In genomic region chr10:73763343-73763742, GRCh38 we compare ENCODE assay signal across 21 cellular contexts. TPM values are rescaled to one million over a fixed set of nuclear protein-coding genes. Genes with fewer than 3 reads are reported as not detected.
DNase-seq lines count a peak whose midpoint lies in the region; ATAC-seq and TF ChIP-seq lines count a peak whose summit lies in the region.
"Had no signal": no experiment of that assay in that cellular context is flagged by ENCODE, and none has a peak within 500 bp of the region (broad histone marks: within the 10 kb centered on the region; RNA-seq: fewer than 3 reads in every experiment).

No MANE protein-coding gene starts in this region.

- no peak overlapping the region for H3K4me3 Mint-ChIP-seq in activated CD4-positive, alpha-beta T cell treated with anti-CD3 and anti-CD28 coated beads for 36 hours
- no peak overlapping the region for H3K4me3 Mint-ChIP-seq in activated CD4-positive, alpha-beta T cell treated with anti-CD3 and anti-CD28 coated beads, Interleukin-2, amount 10 ng/mL, durations not matched to agents 7 days and 5 days
- H3K4me3 Mint-ChIP-seq in activated T-helper 17 cell treated with anti-CD3 and anti-CD28 coated beads, Interleukin-2, amount 50 U/mL, for 72 hours = peak overlapping the region; percentile 49
- H3K4me3 Mint-ChIP-seq in naive thymus-derived CD4-positive, alpha-beta T cell = no peak overlapping the region

- peak; percentile 27 for DNase-seq in activated CD4-positive, alpha-beta T cell treated with anti-CD3 and anti-CD28 coated beads for 36 hours
- DNase-seq in activated CD4-positive, alpha-beta T cell treated with anti-CD3 and anti-CD28 coated beads, Interleukin-2, amount 10 ng/mL, durations not matched to agents 7 days and 5 days = no peak
- DNase-seq in HCT116 (ENCODE audit: low read depth, low spot score) (no peak), foreskin melanocyte (no peak), hepatocyte (ENCODE audit: low spot score) (no peak)
- DNase-seq in naive thymus-derived CD4-positive, alpha-beta T cell = peak in 1 of 9 donors; percentile 27
- DNase-seq: activated CD4-positive, CD25-positive, alpha-beta regulatory T cell treated with anti-CD3 and anti-CD28 coated beads, Interleukin-2, amount 50 U/mL, for 72 hours; amniotic stem cell; BE2C; cerebellar nuclear complex; DMS153; left cardiac atrium; NCI-H1092; NCI-H2107; NCI-H524 treated with DMSO at 0.1 percent for 48 hours; SIG-M5; stimulated activated CD4-positive, alpha-beta T cell treated with anti-CD3 and anti-CD28 coated beads, Interleukin-4, amount 100 ng/mL, for 24 hours; T-helper 9 cell had no signal

- no TSS peak for BruUV-seq in HCT116 (replicated peaks; lab: Mats Ljungman, UMichigan)

- no peaks in the 10 kb centered on the region for H3K27me3 Mint-ChIP-seq in activated CD4-positive, alpha-beta T cell treated with anti-CD3 and anti-CD28 coated beads for 36 hours
- no peaks in the 10 kb centered on the region for H3K27me3 Mint-ChIP-seq in activated CD4-positive, alpha-beta T cell treated with anti-CD3 and anti-CD28 coated beads, Interleukin-2, amount 10 ng/mL, durations not matched to agents 7 days and 5 days
- no peaks in the 10 kb centered on the region for H3K27me3 Mint-ChIP-seq in activated T-helper 17 cell treated with anti-CD3 and anti-CD28 coated beads, Interleukin-2, amount 50 U/mL, for 72 hours
- no peaks in the 10 kb centered on the region for H3K27me3 Mint-ChIP-seq in naive thymus-derived CD4-positive, alpha-beta T cell

- TF ChIP-seq POLR2A in HCT116 (IDR thresholded peaks at IDR 0.05; ENCODE audit: borderline replicate concordance, extremely low read depth, insufficient read depth, insufficient read length) = no peak

- H3K27ac Mint-ChIP-seq in activated CD4-positive, alpha-beta T cell treated with anti-CD3 and anti-CD28 coated beads for 36 hours = peak overlapping the region; percentile 81
- H3K27ac Mint-ChIP-seq in activated CD4-positive, alpha-beta T cell treated with anti-CD3 and anti-CD28 coated beads, Interleukin-2, amount 10 ng/mL, durations not matched to agents 7 days and 5 days = no peak overlapping the region
- H3K27ac Mint-ChIP-seq in activated T-helper 17 cell treated with anti-CD3 and anti-CD28 coated beads, Interleukin-2, amount 50 U/mL, for 72 hours = peak overlapping the region; percentile 65
- peak overlapping the region in 5 of 9 donors; percentile 2 to 62 (median 27) for H3K27ac Mint-ChIP-seq in naive thymus-derived CD4-positive, alpha-beta T cell

- H4K20me1 ChIP-seq in HCT116 (ENCODE audit: insufficient read depth) (no peaks in the 10 kb centered on the region), hepatocyte (ENCODE audit: insufficient read depth, poor library complexity, severe bottlenecking) (peaks cover 2% of the 10 kb centered on the region)

- H3K4me2 ChIP-seq in HCT116 (ENCODE audit: low read length) (peak overlapping the region; percentile 46), hepatocyte (no peak overlapping the region)

- intact Hi-C loops in activated CD4-positive, alpha-beta T cell treated with anti-CD3 and anti-CD28 coated beads for 36 hours (cut with DNase I, micrococcal nuclease) = no loop called here
- intact Hi-C loops in HCT116 (cut with micrococcal nuclease) = no loop called here
- intact Hi-C loops in naive thymus-derived CD4-positive, alpha-beta T cell (cut with micrococcal nuclease) = no loop called here

- 0 out of 2 replicates have a peak overlapping the region, but pooled peaks have one; percentile 21 for H3K9ac ChIP-seq in HCT116 (ENCODE audit: low read length)

- TF ChIP-seq CTCF in HCT116 (IDR thresholded peaks at IDR 0.05 in 2 of 3, conservative IDR thresholded peaks at IDR 0.05 in 1 of 3; ENCODE audit: borderline replicate concordance in 1 of 3, insufficient read depth in 1 of 3, low read depth in 2 of 3, low read length in 2 of 3) (no peak), hepatocyte (IDR thresholded peaks at IDR 0.05; ENCODE audit: poor library complexity) (no peak)

- H3K27me3 ChIP-seq in HCT116 (ENCODE audit: insufficient read depth, low read length) (no peaks in the 10 kb centered on the region), hepatocyte (no peaks in the 10 kb centered on the region)
- no peaks in the 10 kb centered on the region for H3K27me3 ChIP-seq in naive thymus-derived CD4-positive, alpha-beta T cell (ENCODE audit: control insufficient read depth in 2 of 2, insufficient read depth in 2 of 2, low read length in 2 of 2)
- H3K27me3 ChIP-seq: BE2C had no signal

- no peak overlapping the region for H3K4me3 ChIP-seq in HCT116 (replicated peaks in 1 of 2; ENCODE audit: low read depth in 1 of 2, low read length in 2 of 2)
- H3K4me3 ChIP-seq in naive thymus-derived CD4-positive, alpha-beta T cell (ENCODE audit: low read length) = no peak overlapping the region
- no peak overlapping the region for H3K4me3 ChIP-seq in hepatocyte

- peaks cover 77% of the 10 kb centered on the region for H3K36me3 Mint-ChIP-seq in activated CD4-positive, alpha-beta T cell treated with anti-CD3 and anti-CD28 coated beads for 36 hours (ENCODE audit: low read depth)
- peaks cover 77% of the 10 kb centered on the region for H3K36me3 Mint-ChIP-seq in activated CD4-positive, alpha-beta T cell treated with anti-CD3 and anti-CD28 coated beads, Interleukin-2, amount 10 ng/mL, durations not matched to agents 7 days and 5 days (ENCODE audit: low read depth)
- peaks cover 98% of the 10 kb centered on the region for H3K36me3 Mint-ChIP-seq in activated T-helper 17 cell treated with anti-CD3 and anti-CD28 coated beads, Interleukin-2, amount 50 U/mL, for 72 hours (ENCODE audit: low read depth)
- peaks cover 17 to 59% (median 41%) of the 10 kb centered on the region in 5 donors for H3K36me3 Mint-ChIP-seq in naive thymus-derived CD4-positive, alpha-beta T cell

- H2AFZ ChIP-seq in HCT116 (ENCODE audit: low read depth, low read length, poor library complexity, severe bottlenecking) (no peak overlapping the region), hepatocyte (no peak overlapping the region)

- peaks cover 48 to 56% of the 10 kb centered on the region in 2 experiments for H3K36me3 ChIP-seq in HCT116 (ENCODE audit: control insufficient read depth in 1 of 2, insufficient read depth in 2 of 2, low read length in 2 of 2)
- peaks cover 31 to 79% (median 60%) of the 10 kb centered on the region in 3 experiments for H3K36me3 ChIP-seq in naive thymus-derived CD4-positive, alpha-beta T cell (ENCODE audit: control insufficient read depth in 2 of 3, insufficient read depth in 3 of 3, low read length in 3 of 3)
- peaks cover 5% of the 10 kb centered on the region for H3K36me3 ChIP-seq in hepatocyte (replicated peaks; ENCODE audit: insufficient read depth, low read depth)

- RAD21 ChIA-PET in HCT116 (lab: Charles Lee; ENCODE audit: low non-redundant PET in 1 of 2, low total read pairs in 2 of 2, uncharacterized antibody in 2 of 2, unreplicated experiment in 2 of 2) = interaction anchor here in 1 of 2 experiments (0.9 kb wide), 1 partner anchor 10 kb away, joined by 4 read pairs; no protein-coding TSS in a partner anchor

- TF ChIP-seq RAD21 in HCT116 (IDR thresholded peaks at IDR 0.05; ENCODE audit: low read depth) = no peak

- H3K79me2 ChIP-seq in HCT116 (ENCODE audit: insufficient read depth, low read length) (peaks cover 4% of the 10 kb centered on the region), hepatocyte (peaks cover 7% of the 10 kb centered on the region)

- POLR2A ChIA-PET in activated CD4-positive, alpha-beta T cell treated with anti-CD3 and anti-CD28 coated beads for 36 hours (lab: Charles Lee) = interaction anchor here (0.6 to 1.1 kb wide), 2 partner anchors 9 to 408 kb away, joined by 5 to 6 read pairs; a partner anchor contains a TSS
- POLR2A ChIA-PET in activated CD4-positive, alpha-beta T cell treated with anti-CD3 and anti-CD28 coated beads, Interleukin-2, amount 10 ng/mL, durations not matched to agents 7 days and 5 days (lab: Charles Lee) = interaction anchor here (1.4 kb wide), 1 partner anchor 9 kb away, joined by 5 read pairs; a partner anchor contains a TSS
- POLR2A ChIA-PET in HCT116 (lab: Charles Lee) = no interaction called here
- POLR2A ChIA-PET in naive thymus-derived CD4-positive, alpha-beta T cell (lab: Charles Lee) = interaction anchor here (1.0 to 3.5 kb wide), 2 partner anchors 9 to 19 kb away, joined by 3 to 10 read pairs; partner anchors contain the start of gene CHCHD1

- peak; percentile 40 for ATAC-seq in activated CD4-positive, alpha-beta T cell treated with anti-CD3 and anti-CD28 coated beads for 36 hours
- ATAC-seq in HCT116 (no peak), GM18502 (IDR thresholded peaks at IDR 0.05; ENCODE audit: poor library complexity, unreplicated experiment) (no peak)
- peak; percentile 57 for ATAC-seq in activated T-helper 17 cell treated with anti-CD3 and anti-CD28 coated beads, Interleukin-2, amount 50 U/mL, for 72 hours (replicated peaks)
- ATAC-seq in naive thymus-derived CD4-positive, alpha-beta T cell = peak; percentile 34
- ATAC-seq: left cardiac atrium had no signal

- peaks cover 50% of the 10 kb centered on the region for H3K4me1 Mint-ChIP-seq in activated CD4-positive, alpha-beta T cell treated with anti-CD3 and anti-CD28 coated beads for 36 hours
- peaks cover 53% of the 10 kb centered on the region for H3K4me1 Mint-ChIP-seq in activated CD4-positive, alpha-beta T cell treated with anti-CD3 and anti-CD28 coated beads, Interleukin-2, amount 10 ng/mL, durations not matched to agents 7 days and 5 days
- peaks cover 31% of the 10 kb centered on the region for H3K4me1 Mint-ChIP-seq in activated T-helper 17 cell treated with anti-CD3 and anti-CD28 coated beads, Interleukin-2, amount 50 U/mL, for 72 hours
- peaks cover 8 to 49% (median 27%) of the 10 kb centered on the region in 7 donors for H3K4me1 Mint-ChIP-seq in naive thymus-derived CD4-positive, alpha-beta T cell

- WGBS in hepatocyte (ENCODE audit: low lambda C conversion rate, missing lambda C conversion rate) = 98% methylated on average over 2 of the region's 2 CpGs

- H3K4me1 ChIP-seq in HCT116 (ENCODE audit: control insufficient read depth in 1 of 2, insufficient read depth in 2 of 2, low read length in 2 of 2) = peaks cover 0 to 27% of the 10 kb centered on the region in 2 experiments; a peak in 3 of 4 replicates
- peaks cover 10 to 50% of the 10 kb centered on the region in 2 donors for H3K4me1 ChIP-seq in naive thymus-derived CD4-positive, alpha-beta T cell (ENCODE audit: control insufficient read depth in 2 of 2, insufficient read depth in 2 of 2, low read length in 2 of 2)
- H3K4me1 ChIP-seq in hepatocyte (ENCODE audit: insufficient read depth) = no peaks in the 10 kb centered on the region
- H3K4me1 ChIP-seq: BE2C had no signal

- H3K9me3 Mint-ChIP-seq in activated CD4-positive, alpha-beta T cell treated with anti-CD3 and anti-CD28 coated beads for 36 hours (ENCODE audit: low read depth) = no peaks in the 10 kb centered on the region
- H3K9me3 Mint-ChIP-seq in activated CD4-positive, alpha-beta T cell treated with anti-CD3 and anti-CD28 coated beads, Interleukin-2, amount 10 ng/mL, durations not matched to agents 7 days and 5 days = no peaks in the 10 kb centered on the region
- no peaks in the 10 kb centered on the region for H3K9me3 Mint-ChIP-seq in activated T-helper 17 cell treated with anti-CD3 and anti-CD28 coated beads, Interleukin-2, amount 50 U/mL, for 72 hours
- H3K9me3 Mint-ChIP-seq in naive thymus-derived CD4-positive, alpha-beta T cell = no peaks in the 10 kb centered on the region

- H3K27ac ChIP-seq in HCT116 (ENCODE audit: low read depth, low read length) = no peak overlapping the region
- H3K27ac ChIP-seq in naive thymus-derived CD4-positive, alpha-beta T cell (ENCODE audit: low read depth, low read length) = no peak overlapping the region
- no peak overlapping the region for H3K27ac ChIP-seq in hepatocyte
- H3K27ac ChIP-seq: 22Rv1 had no signal

- H3K9me3 ChIP-seq in HCT116 (ENCODE audit: control insufficient read depth in 1 of 2, insufficient read depth in 1 of 2, low read depth in 1 of 2, low read length in 2 of 2) = no peaks in the 10 kb centered on the region
- no peaks in the 10 kb centered on the region for H3K9me3 ChIP-seq in naive thymus-derived CD4-positive, alpha-beta T cell (ENCODE audit: control insufficient read depth in 2 of 3, low read length in 3 of 3)
- no peaks in the 10 kb centered on the region for H3K9me3 ChIP-seq in hepatocyte (ENCODE audit: low read depth)
- H3K9me3 ChIP-seq: BE2C had no signal

- H3K9me2 ChIP-seq in HCT116 (ENCODE audit: insufficient read depth) = no peaks in the 10 kb centered on the region
- H3K9me2 ChIP-seq in hepatocyte (replicated peaks; ENCODE audit: insufficient read depth) = no peaks in the 10 kb centered on the region

- CTCF ChIA-PET in activated CD4-positive, alpha-beta T cell treated with anti-CD3 and anti-CD28 coated beads for 36 hours (lab: Charles Lee) = interaction anchor here (0.8 to 1.5 kb wide), 4 partner anchors 8 to 123 kb away, joined by 3 to 5 read pairs (median 4); a partner anchor contains a TSS
- CTCF ChIA-PET in activated CD4-positive, alpha-beta T cell treated with anti-CD3 and anti-CD28 coated beads, Interleukin-2, amount 10 ng/mL, durations not matched to agents 7 days and 5 days (lab: Charles Lee) = interaction anchor here (1.4 to 3.6 kb wide), 4 partner anchors 9 to 19 kb away, joined by 3 to 16 read pairs (median 8); partner anchors contain the start of gene SEC24C
- CTCF ChIA-PET in HCT116 (lab: Charles Lee) = interaction anchor here (1.0 to 1.1 kb wide), 2 partner anchors 8 to 112 kb away, joined by 3 read pairs; a partner anchor contains a TSS
- CTCF ChIA-PET in naive thymus-derived CD4-positive, alpha-beta T cell (lab: Charles Lee) = interaction anchor here (1.3 to 1.5 kb wide), 2 partner anchors 8 to 116 kb away, joined by 5 to 6 read pairs; no protein-coding TSS in a partner anchor

RNA-seq across cellular contexts. Expression of gene CHCHD1, which starts 18.5 kb away (rescaled TPM):
- 10 to 100 TPM; 12.7 to 37.1 TPM for total RNA-seq in activated CD4-positive, alpha-beta T cell treated with anti-CD3 and anti-CD28 coated beads for 36 hours
- total RNA-seq in activated CD4-positive, alpha-beta T cell treated with anti-CD3 and anti-CD28 coated beads, Interleukin-2, amount 10 ng/mL, durations not matched to agents 7 days and 5 days = 10 to 100 TPM; 22.3 to 27.4 TPM
- total RNA-seq in HCT116 (2021; ENCODE audit: unreplicated experiment) (36.6 TPM), hepatocyte (45.3 and 59.1 TPM in 2 replicates)
- 37.4 and 50.5 TPM in 2 replicates for polyA plus RNA-seq in HCT116 (2012)
- 10 to 100 TPM; 30.2 to 32.8 TPM for total RNA-seq in activated T-helper 17 cell treated with anti-CD3 and anti-CD28 coated beads, Interleukin-2, amount 50 U/mL, for 72 hours
- total RNA-seq in naive thymus-derived CD4-positive, alpha-beta T cell = 10 to 100 TPM in 3 of 5 experiments, 1 to 10 TPM in 2; 5.6 to 31.4 (median 14.9) TPM
- 10 to 100 TPM; 40.5 to 49.6 TPM for polyA plus RNA-seq in naive thymus-derived CD4-positive, alpha-beta T cell
- polyA plus RNA-seq in hepatocyte = 86.1 and 95.2 TPM in 2 replicates

RNA-seq across cellular contexts. Expression of gene SEC24C, which starts 19.2 kb away (rescaled TPM):
- 10 to 100 TPM; 84.6 to 88.2 TPM for total RNA-seq in activated CD4-positive, alpha-beta T cell treated with anti-CD3 and anti-CD28 coated beads for 36 hours
- total RNA-seq in activated CD4-positive, alpha-beta T cell treated with anti-CD3 and anti-CD28 coated beads, Interleukin-2, amount 10 ng/mL, durations not matched to agents 7 days and 5 days = 10 to 100 TPM; 93.1 to 93.2 TPM
- total RNA-seq in HCT116 (2021; ENCODE audit: unreplicated experiment) (60.9 TPM), hepatocyte (59.4 and 60.2 TPM in 2 replicates)
- polyA plus RNA-seq in HCT116 (2012) = 48.6 and 50.9 TPM in 2 replicates
- 100 to 1,000 TPM in 1 of 2 donors, 10 to 100 TPM in 1; 98.5 to 129 TPM for total RNA-seq in activated T-helper 17 cell treated with anti-CD3 and anti-CD28 coated beads, Interleukin-2, amount 50 U/mL, for 72 hours
- 100 to 1,000 TPM in 2 of 5 experiments, 10 to 100 TPM in 3; 68.7 to 122 (median 95.4) TPM for total RNA-seq in naive thymus-derived CD4-positive, alpha-beta T cell
- 10 to 100 TPM; 23.3 to 41.4 TPM for polyA plus RNA-seq in naive thymus-derived CD4-positive, alpha-beta T cell
- polyA plus RNA-seq in hepatocyte = 46.8 and 47.6 TPM in 2 replicates

RNA-seq across cellular contexts. Expression of gene ZSWIM8, which starts 22.1 kb away (rescaled TPM):
- total RNA-seq in activated CD4-positive, alpha-beta T cell treated with anti-CD3 and anti-CD28 coated beads for 36 hours = 10 to 100 TPM; 40.1 to 67.3 TPM
- 10 to 100 TPM; 79.2 to 87.3 TPM for total RNA-seq in activated CD4-positive, alpha-beta T cell treated with anti-CD3 and anti-CD28 coated beads, Interleukin-2, amount 10 ng/mL, durations not matched to agents 7 days and 5 days
- total RNA-seq in HCT116 (2021; ENCODE audit: unreplicated experiment) (49.9 TPM), hepatocyte (83.7 and 101 TPM in 2 replicates)
- polyA plus RNA-seq in HCT116 (2012) = 48.5 and 63.4 TPM in 2 replicates
- 100 to 1,000 TPM in 1 of 2 donors, 10 to 100 TPM in 1; 66.1 to 113 TPM for total RNA-seq in activated T-helper 17 cell treated with anti-CD3 and anti-CD28 coated beads, Interleukin-2, amount 50 U/mL, for 72 hours
- total RNA-seq in naive thymus-derived CD4-positive, alpha-beta T cell = 100 to 1,000 TPM in 1 of 5 experiments, 10 to 100 TPM in 4; 70.9 to 102 (median 83.2) TPM
- 10 to 100 TPM in 1 of 2 donors, 1 to 10 TPM in 1; 9.9 to 27.9 TPM for polyA plus RNA-seq in naive thymus-derived CD4-positive, alpha-beta T cell
- 98.5 and 103 TPM in 2 replicates for polyA plus RNA-seq in hepatocyte

RNA-seq across cellular contexts. Expression of gene NDST2, which starts 48.1 kb away (rescaled TPM):
- total RNA-seq in activated CD4-positive, alpha-beta T cell treated with anti-CD3 and anti-CD28 coated beads for 36 hours = 10 to 100 TPM; 54.7 to 65.0 TPM
- 10 to 100 TPM; 53.0 to 61.8 TPM for total RNA-seq in activated CD4-positive, alpha-beta T cell treated with anti-CD3 and anti-CD28 coated beads, Interleukin-2, amount 10 ng/mL, durations not matched to agents 7 days and 5 days
- total RNA-seq in HCT116 (2021; ENCODE audit: unreplicated experiment) = 21.8 TPM
- polyA plus RNA-seq in HCT116 (2012) = 12.6 and 13.6 TPM in 2 replicates
- 10 to 100 TPM; 41.2 to 64.0 TPM for total RNA-seq in activated T-helper 17 cell treated with anti-CD3 and anti-CD28 coated beads, Interleukin-2, amount 50 U/mL, for 72 hours
- total RNA-seq in naive thymus-derived CD4-positive, alpha-beta T cell = 100 to 1,000 TPM in 3 of 5 experiments, 10 to 100 TPM in 2; 74.2 to 117 (median 104) TPM
- 10 to 100 TPM; 23.1 to 34.3 TPM for polyA plus RNA-seq in naive thymus-derived CD4-positive, alpha-beta T cell
- total RNA-seq in hepatocyte = 10.7 and 29.9 TPM in 2 replicates
- polyA plus RNA-seq in hepatocyte = 21.1 and 24.9 TPM in 2 replicates

Comparison
In these comparisons a context has a peak if more than half of its experiments do, and no peak if none do; other contexts are left out.
1. ATAC-seq: peak in activated CD4-positive, alpha-beta T cell treated with anti-CD3 and anti-CD28 coated beads for 36 hours (single experiment), activated T-helper 17 cell treated with anti-CD3 and anti-CD28 coated beads, Interleukin-2, amount 50 U/mL, for 72 hours (single experiment) and naive thymus-derived CD4-positive, alpha-beta T cell (single experiment); none in HCT116 (single experiment) and GM18502 (single experiment).